31 cellular contexts compared by ENCODE assay signal in the genomic region with DNA sequence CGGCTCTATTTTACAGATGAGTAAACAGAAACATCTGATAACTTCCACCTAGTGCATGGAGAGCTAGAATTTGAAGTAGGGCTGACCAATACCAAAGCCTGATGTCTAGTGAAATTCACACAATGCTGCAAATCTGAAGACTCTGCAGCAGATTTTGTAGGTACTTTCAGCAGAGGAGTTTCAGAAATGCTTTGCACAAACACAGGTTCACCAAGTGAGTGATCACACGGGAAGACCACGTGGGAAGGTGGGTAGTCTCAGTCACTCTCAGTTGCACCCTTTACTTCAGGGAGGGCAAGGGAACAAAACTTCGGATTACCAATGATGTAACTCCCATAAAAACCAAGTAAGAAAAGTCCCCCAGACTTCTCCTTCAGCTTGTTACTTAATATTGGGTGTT.
"Had no signal": no experiment of that assay in that cellular context is flagged by ENCODE, and none has a peak within 500 bp of the region (broad histone marks: within the 10 kb centered on the region; RNA-seq: fewer than 3 reads in every experiment).

No MANE protein-coding gene starts in this region.

- DNase-seq: Karpas-422, NCI-H1048, NCI-H1092 treated with DMSO at 0.1 percent for 48 hours, NCI-H1105 treated with DMSO at 0.1 percent for 48 hours, NCI-H1417, NCI-H1436, NCI-H146, NCI-H1694, NCI-H187, NCI-H1930, NCI-H2029 treated with DMSO at 0.1 percent for 48 hours, NCI-H2081 treated with DMSO at 0.1 percent for 48 hours, NCI-H2107, NCI-H2171, NCI-H226, NCI-H446 treated with DMSO at 0.1 percent for 48 hours, NCI-H510A, NCI-H524, NCI-H748 treated with DMSO at 0.1 percent for 48 hours, NCI-H82, PC-9, SHP77, SIG-M5, SJCRH30, T-cell had no signal

- H3K4me3 ChIP-seq: PC-9, SJCRH30, SK-N-MC had no signal

- H2AFZ ChIP-seq: PC-9 had no signal

- H3K27ac ChIP-seq: PC-9, RWPE1, SJCRH30, SK-N-MC had no signal

- H3K9me3 ChIP-seq: SJCRH30 had no signal

- H3K4me2 ChIP-seq: PC-9 had no signal

- H3K36me3 ChIP-seq: SJCRH30 had no signal

- H3K27me3 ChIP-seq: SJCRH30 had no signal

- ATAC-seq: Panc1, Right ventricle myocardium inferior, SK-N-SH treated with all-trans-retinoic acid at 6 μM for 48 hours, T-cell had no signal

- FAIRE-seq: RCC 7860 had no signal
